9 cellular contexts compared by ENCODE assay signal in genomic region chr4:40193018-40193571, GRCh38. TPM values are rescaled to one million over a fixed set of nuclear protein-coding genes. Genes with fewer than 3 reads are reported as not detected.
DNase-seq lines count a peak whose midpoint lies in the region; ATAC-seq and TF ChIP-seq lines count a peak whose summit lies in the region.
"Had no signal": no experiment of that assay in that cellular context is flagged by ENCODE, and none has a peak within 500 bp of the region (broad histone marks: within the 10 kb centered on the region; RNA-seq: fewer than 3 reads in every experiment).

No MANE protein-coding gene starts in this region.

- peak; percentile 17 for TF ChIP-seq POLR2A in transverse colon (IDR thresholded peaks at IDR 0.05)

- TF ChIP-seq EP300 in transverse colon (IDR thresholded peaks at IDR 0.05; ENCODE audit: low read depth): no peak

- H3K9me3 Mint-ChIP-seq in activated CD8-positive, alpha-beta T cell treated with anti-CD3 and anti-CD28 coated beads, Interleukin-2, amount 10 ng/mL, durations not matched to agents 7 days and 5 days (ENCODE audit: insufficient read depth): no peaks in the 10 kb centered on the region
- H3K9me3 Mint-ChIP-seq: neural crest cell had no signal

- TF ChIP-seq CTCF in transverse colon (IDR thresholded peaks at IDR 0.05): no peak
- TF ChIP-seq CTCF in heart right ventricle (IDR thresholded peaks at IDR 0.05): no peak

- peaks cover 15% of the 10 kb centered on the region for H3K36me3 Mint-ChIP-seq in activated CD8-positive, alpha-beta T cell treated with anti-CD3 and anti-CD28 coated beads, Interleukin-2, amount 10 ng/mL, durations not matched to agents 7 days and 5 days (ENCODE audit: low read depth)

- H3K36me3 ChIP-seq in transverse colon (no peaks in the 10 kb centered on the region), heart right ventricle (no peaks in the 10 kb centered on the region)

- ATAC-seq in HG03108 (IDR thresholded peaks at IDR 0.05; ENCODE audit: unreplicated experiment) (peak; percentile 25), left cardiac atrium (no peak), heart right ventricle (no peak)
- peak; percentile 31 for ATAC-seq in activated CD8-positive, alpha-beta T cell treated with anti-CD3 and anti-CD28 coated beads, Interleukin-2, amount 10 ng/mL, durations not matched to agents 7 days and 5 days

- WGBS in transverse colon (ENCODE audit: low coverage in 1 of 2), 2 donors: 27% methylated on average over 11 of the region's 11 CpGs; no CpG with 5 or more reads in 1 of the 2 donors
- 64 to 71% methylated on average over 11 of the region's 11 CpGs for WGBS in heart right ventricle, 2 donors

- H3K4me1 Mint-ChIP-seq in activated CD8-positive, alpha-beta T cell treated with anti-CD3 and anti-CD28 coated beads, Interleukin-2, amount 10 ng/mL, durations not matched to agents 7 days and 5 days (ENCODE audit: low read depth): peaks cover 67% of the 10 kb centered on the region

- peak overlapping the region; percentile 96 for H3K27ac Mint-ChIP-seq in activated CD8-positive, alpha-beta T cell treated with anti-CD3 and anti-CD28 coated beads, Interleukin-2, amount 10 ng/mL, durations not matched to agents 7 days and 5 days

- H3K27me3 ChIP-seq in transverse colon (peaks cover 31% of the 10 kb centered on the region), heart right ventricle (peaks cover 0 to 7% (median 0%) of the 10 kb centered on the region in 7 donors)

- H3K27ac ChIP-seq in transverse colon (peak overlapping the region; percentile 33 to 82 (median 72)), heart right ventricle (peak overlapping the region in 1 of 10 donors; percentile 57)

- H3K4me3 Mint-ChIP-seq in activated CD8-positive, alpha-beta T cell treated with anti-CD3 and anti-CD28 coated beads, Interleukin-2, amount 10 ng/mL, durations not matched to agents 7 days and 5 days: peak overlapping the region; percentile 93
- H3K4me3 Mint-ChIP-seq: neural crest cell had no signal

- DNase-seq in stimulated activated CD4-positive, alpha-beta T cell treated with anti-CD3 and anti-CD28 coated beads, Interleukin-4, amount 100 ng/mL, for 1 hour: peak; percentile 11
- DNase-seq in stimulated activated CD4-positive, alpha-beta T cell treated with anti-CD3 and anti-CD28 coated beads, Interleukin-2, amount 100 ng/mL, for 48 hours: no peak
- peak; percentile 71 for DNase-seq in activated CD8-positive, alpha-beta T cell treated with anti-CD3 and anti-CD28 coated beads, Interleukin-2, amount 10 ng/mL, durations not matched to agents 7 days and 5 days
- DNase-seq in transverse colon (peak; percentile 51), left cardiac atrium (no peak), GM03348 (ENCODE audit: low spot score) (no peak), heart right ventricle (no peak)

- H3K9me3 ChIP-seq in transverse colon (no peaks in the 10 kb centered on the region), heart right ventricle (no peaks in the 10 kb centered on the region)

- H3K4me1 ChIP-seq in transverse colon (peaks cover 7 to 40% (median 13%) of the 10 kb centered on the region in 4 donors), heart right ventricle (peaks cover 0 to 10% (median 0%) of the 10 kb centered on the region in 9 donors)

- no peaks in the 10 kb centered on the region for H3K27me3 Mint-ChIP-seq in activated CD8-positive, alpha-beta T cell treated with anti-CD3 and anti-CD28 coated beads, Interleukin-2, amount 10 ng/mL, durations not matched to agents 7 days and 5 days (ENCODE audit: low read depth)

- in situ Hi-C loops in transverse colon (cut with MboI; ENCODE audit: low pct_ligation_motif_present in 1 of 4, low pct_unique_long_range_greater_than_20kb in 1 of 4, low sequenced_read_pairs in 3 of 4): no loop called here

- no peak overlapping the region for H3K4me3 ChIP-seq in transverse colon
- no peak overlapping the region for H3K4me3 ChIP-seq in heart right ventricle

- POLR2A ChIA-PET in activated CD8-positive, alpha-beta T cell treated with anti-CD3 and anti-CD28 coated beads, Interleukin-2, amount 10 ng/mL, durations not matched to agents 7 days and 5 days (lab: Charles Lee): interaction anchor here (0.7 to 16.0 kb wide), 6 partner anchors 8 to 115 kb away, joined by 3 to 517 read pairs (median 88); no protein-coding TSS in a partner anchor

- intact Hi-C loops in transverse colon (cut with DNase I; ENCODE audit: low total_unique reads): no loop called here
- intact Hi-C loops in left cardiac atrium (cut with DNase I): no loop called here
- intact Hi-C loops in heart right ventricle (cut with DNase I): no loop called here

- CTCF ChIA-PET in activated CD8-positive, alpha-beta T cell treated with anti-CD3 and anti-CD28 coated beads, Interleukin-2, amount 10 ng/mL, durations not matched to agents 7 days and 5 days (lab: Charles Lee): interaction anchor here (1.0 to 11.9 kb wide), 10 partner anchors 12 to 132 kb away, joined by 3 to 149 read pairs (median 6); no protein-coding TSS in a partner anchor

RNA-seq across cellular contexts. Expression of gene RHOH, which starts 3.7 kb away (rescaled TPM):
- 100 to 1,000 TPM; 147 to 159 TPM for total RNA-seq in activated CD8-positive, alpha-beta T cell treated with anti-CD3 and anti-CD28 coated beads, Interleukin-2, amount 10 ng/mL, durations not matched to agents 7 days and 5 days
- 10 to 100 TPM in 1 of 4 donors, 1 to 10 TPM in 2, not detected in 1; 4.1 to 10.3 (median 4.1) TPM for total RNA-seq in transverse colon
- total RNA-seq in left cardiac atrium: 1 to 10 TPM in 1 of 2 donors, under 1 TPM in 1; 0.68 to 1.8 TPM
- total RNA-seq in heart right ventricle: 1 to 10 TPM in 1 of 10 donors, under 1 TPM in 7, not detected in 2; 0.11 to 7.2 (median 0.44) TPM
- under 1 TPM; 0.15 to 0.20 TPM for polyA plus RNA-seq in heart right ventricle

Comparison
In these comparisons a context has a peak if more than half of its experiments do, and no peak if none do; other contexts are left out.
1. DNase-seq: peak in stimulated activated CD4-positive, alpha-beta T cell treated with anti-CD3 and anti-CD28 coated beads, Interleukin-4, amount 100 ng/mL, for 1 hour (single experiment), activated CD8-positive, alpha-beta T cell treated with anti-CD3 and anti-CD28 coated beads, Interleukin-2, amount 10 ng/mL, durations not matched to agents 7 days and 5 days (single experiment) and transverse colon (single experiment); none in stimulated activated CD4-positive, alpha-beta T cell treated with anti-CD3 and anti-CD28 coated beads, Interleukin-2, amount 100 ng/mL, for 48 hours (0 of 2), left cardiac atrium (single experiment), GM03348 (single experiment) and heart right ventricle (0 of 2).
2. ATAC-seq: peak in HG03108 (single experiment) and activated CD8-positive, alpha-beta T cell treated with anti-CD3 and anti-CD28 coated beads, Interleukin-2, amount 10 ng/mL, durations not matched to agents 7 days and 5 days (single experiment); none in left cardiac atrium (0 of 2) and heart right ventricle (0 of 8).
3. RNA of gene RHOH, which starts 3.7 kb away (total RNA-seq): 147 to 159 TPM in activated CD8-positive, alpha-beta T cell treated with anti-CD3 and anti-CD28 coated beads, Interleukin-2, amount 10 ng/mL, durations not matched to agents 7 days and 5 days; 4.1 to 10.3 TPM in transverse colon, 0.68 to 1.8 TPM in left cardiac atrium and 0.11 to 7.2 TPM in heart right ventricle; every median in the first group is over 10 times any median in the second.